ENCODE assay signal across 10 cellular contexts in the genomic region with DNA sequence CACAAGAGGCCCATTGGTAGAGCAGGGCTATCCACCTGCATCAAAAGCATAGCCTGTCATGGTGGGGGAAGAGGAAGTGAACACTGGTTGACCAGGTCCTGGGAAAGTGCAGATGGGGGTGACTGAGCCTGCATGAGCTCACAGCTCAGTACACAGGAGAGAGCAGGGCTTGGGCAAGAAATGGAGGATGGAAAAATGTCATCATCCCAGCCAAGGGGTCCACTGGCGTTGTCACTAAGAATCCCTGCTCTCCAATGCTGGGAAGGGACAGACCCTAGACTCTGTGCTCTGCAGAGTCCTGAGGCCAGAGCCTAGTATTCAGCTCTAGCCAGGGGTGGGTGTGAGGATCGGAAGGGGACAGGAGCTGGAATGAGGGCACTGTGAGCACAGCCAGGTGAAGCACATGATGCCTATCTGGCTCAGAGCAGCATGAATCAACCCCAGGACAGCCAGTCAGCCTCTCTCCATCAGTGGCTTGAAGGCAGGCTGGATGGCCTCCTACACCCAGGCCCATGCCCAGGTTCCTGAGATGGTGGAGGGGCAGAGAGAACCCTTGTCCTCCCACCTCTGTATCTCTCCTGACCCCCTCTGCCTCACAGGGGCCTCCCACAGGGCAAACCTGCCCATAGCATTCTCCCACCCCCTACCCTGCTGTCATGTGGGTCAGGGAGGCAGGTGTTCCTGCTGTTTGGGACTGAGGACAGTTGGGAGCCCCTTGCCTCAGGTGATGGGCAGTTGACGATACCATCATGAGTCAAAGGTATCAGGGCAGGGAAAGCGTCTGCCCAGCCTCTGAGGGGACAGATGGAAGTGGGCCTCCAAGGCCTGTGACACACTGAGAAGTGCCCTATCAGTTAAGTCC. TPM values are rescaled to one million over a fixed set of nuclear protein-coding genes. Genes with fewer than 3 reads are reported as not detected.
DNase-seq lines count a peak whose midpoint lies in the region; ATAC-seq and TF ChIP-seq lines count a peak whose summit lies in the region.
"Had no signal": no experiment of that assay in that cellular context is flagged by ENCODE, and none has a peak within 500 bp of the region (broad histone marks: within the 10 kb centered on the region; RNA-seq: fewer than 3 reads in every experiment).

No MANE protein-coding gene starts in this region.

- H4K20me1 ChIP-seq in DND-41 (ENCODE audit: insufficient read depth, low read length) (no peaks in the 10 kb centered on the region), GM23338 (replicated peaks; ENCODE audit: insufficient read depth) (peaks cover 13% of the 10 kb centered on the region)

- H3K27me3 Mint-ChIP-seq in GM23338 (ENCODE audit: insufficient read depth, low read depth, poor library complexity) (peaks cover 28% of the 10 kb centered on the region), glutamatergic neuron (ENCODE audit: unreplicated experiment) (peaks cover 17% of the 10 kb centered on the region)

- H3K36me3 Mint-ChIP-seq in GM23338 (ENCODE audit: low read depth) (no peaks in the 10 kb centered on the region; the same call in 2 of the 3 replicates), glutamatergic neuron (ENCODE audit: unreplicated experiment) (no peaks in the 10 kb centered on the region)

- H3K79me2 ChIP-seq in DND-41 (ENCODE audit: insufficient read depth, low read length) (peaks cover 31% of the 10 kb centered on the region; the same call in 1 of the 2 replicates), GM23338 (replicated peaks; ENCODE audit: insufficient read depth) (no peaks in the 10 kb centered on the region; the same call in 1 of the 2 replicates)

- DNase-seq in DND-41 = no peak
- DNase-seq in Peyer's patch = peak in 2 of 3 donors; percentile 67 to 68
- peak; percentile 7 for DNase-seq in iPS-NIHi7 (ENCODE audit: extremely low spot score)
- no peak for DNase-seq in midbrain (lab: John Stamatoyannopoulos, UW)
- no peak for DNase-seq in GM23338 (ENCODE audit: low spot score)
- no peak for DNase-seq in glutamatergic neuron
- DNase-seq: retina had no signal

- peak overlapping the region; percentile 11; the same call in 1 of the 2 replicates for H2AFZ ChIP-seq in DND-41 (ENCODE audit: low read depth, low read length)
- no peak overlapping the region for H2AFZ ChIP-seq in GM23338

- ATAC-seq in DND-41 (ENCODE audit: insufficient read depth, low read depth) (peak; percentile 37), GM21737 (IDR thresholded peaks at IDR 0.05; ENCODE audit: unreplicated experiment) (peak; percentile 37), HG02970 (IDR thresholded peaks at IDR 0.05; ENCODE audit: low FRiP score, unreplicated experiment) (no peak), GM23338 (no peak)
- ATAC-seq: Panc1 had no signal

- H3K4me3 ChIP-seq in DND-41 (ENCODE audit: low read depth in 1 of 2, low read length in 2 of 2) (peak overlapping the region in 1 of 2 experiments; percentile 46; a peak in 1 of 4 replicates), Peyer's patch (peak overlapping the region in 1 of 4 donors; percentile 27), GM23338 (no peak overlapping the region)

- H3K9me3 Mint-ChIP-seq in GM23338 = no peaks in the 10 kb centered on the region; the same call in 2 of the 3 replicates
- peaks cover 13% of the 10 kb centered on the region for H3K9me3 Mint-ChIP-seq in glutamatergic neuron (ENCODE audit: unreplicated experiment)

- H3F3A ChIP-seq in GM23338 (replicated peaks; ENCODE audit: low read depth) = peaks cover 3% of the 10 kb centered on the region; the same call in 1 of the 2 replicates

- H3K36me3 ChIP-seq in DND-41 (ENCODE audit: insufficient read depth, low read length) = peaks cover 32% of the 10 kb centered on the region
- H3K36me3 ChIP-seq in Peyer's patch = peaks cover 0 to 17% (median 0%) of the 10 kb centered on the region in 3 donors
- H3K36me3 ChIP-seq in GM23338 (ENCODE audit: insufficient read depth) = no peaks in the 10 kb centered on the region

- peak overlapping the region; percentile 65 for H3K9ac ChIP-seq in DND-41 (ENCODE audit: low read depth, low read length)

- TF ChIP-seq POLR2A in Peyer's patch (IDR thresholded peaks at IDR 0.05) = no peak

- H3K27ac ChIP-seq in DND-41 (ENCODE audit: low read length) (peak overlapping the region; percentile 99), Peyer's patch (peak overlapping the region in 3 of 4 donors; percentile 56 to 91 (median 60)), GM23338 (ENCODE audit: low read depth) (no peak overlapping the region)

- no peak overlapping the region for H3K27ac Mint-ChIP-seq in GM23338
- H3K27ac Mint-ChIP-seq in glutamatergic neuron (ENCODE audit: unreplicated experiment) = no peak overlapping the region

- H3K4me1 ChIP-seq in DND-41 (ENCODE audit: insufficient read depth, low read length) (peaks cover 62% of the 10 kb centered on the region), Peyer's patch (peaks cover 3 to 34% (median 30%) of the 10 kb centered on the region in 4 donors), GM23338 (ENCODE audit: insufficient read depth) (no peaks in the 10 kb centered on the region; the same call in 1 of the 2 replicates)

- H3K9me3 ChIP-seq in DND-41 (ENCODE audit: insufficient read depth, low read length, severe bottlenecking) (no peaks in the 10 kb centered on the region), Peyer's patch (no peaks in the 10 kb centered on the region)

- peak overlapping the region; percentile 61 for H3K4me2 ChIP-seq in DND-41 (ENCODE audit: insufficient read depth, low read length)
- H3K4me2 ChIP-seq in GM23338 = no peak overlapping the region

- peak; percentile 13 for TF ChIP-seq CTCF in DND-41 (IDR thresholded peaks at IDR 0.05; ENCODE audit: borderline replicate concordance, extremely low read depth, low read length, poor library complexity, severe bottlenecking)
- no peak for TF ChIP-seq CTCF in Peyer's patch (IDR thresholded peaks at IDR 0.05)
- no peak for TF ChIP-seq CTCF in GM23338 (conservative IDR thresholded peaks at IDR 0.05; ENCODE audit: low read depth in 2 of 2)
- TF ChIP-seq CTCF in glutamatergic neuron (IDR thresholded peaks at IDR 0.05; ENCODE audit: partially characterized antibody, unreplicated experiment) = no peak

- H3K4me3 Mint-ChIP-seq in GM23338 (no peak overlapping the region), glutamatergic neuron (ENCODE audit: unreplicated experiment) (no peak overlapping the region)

- H3K27me3 ChIP-seq in DND-41 (ENCODE audit: insufficient read depth, low read length, poor library complexity) (no peaks in the 10 kb centered on the region), Peyer's patch (no peaks in the 10 kb centered on the region), GM23338 (ENCODE audit: insufficient read depth) (no peaks in the 10 kb centered on the region)

- H3K4me1 Mint-ChIP-seq in GM23338 (peaks cover 23% of the 10 kb centered on the region), glutamatergic neuron (ENCODE audit: low read depth, unreplicated experiment) (peaks cover 11% of the 10 kb centered on the region)

- no peaks in the 10 kb centered on the region for H3K9me2 ChIP-seq in GM23338 (ENCODE audit: insufficient read depth)

TF ChIP-seq in GM23338, 12 proteins besides CTCF, POLR2A, EP300 and RAD21 (continues in another document):
- TF ChIP-seq EZH2phosphoT487 (IDR thresholded peaks at IDR 0.05; ENCODE audit: unreplicated experiment) (no peak), CREB1 (CRISPR knock-in tag; IDR thresholded peaks at IDR 0.05; ENCODE audit: low read depth) (no peak), STAT1 (IDR thresholded peaks at IDR 0.05; ENCODE audit: unreplicated experiment) (no peak), NANOG (IDR thresholded peaks at IDR 0.05; ENCODE audit: borderline replicate concordance) (no peak), POLR2AphosphoS5 (IDR thresholded peaks at IDR 0.05; ENCODE audit: low read depth) (no peak)
- TF ChIP-seq, protein P1, sequence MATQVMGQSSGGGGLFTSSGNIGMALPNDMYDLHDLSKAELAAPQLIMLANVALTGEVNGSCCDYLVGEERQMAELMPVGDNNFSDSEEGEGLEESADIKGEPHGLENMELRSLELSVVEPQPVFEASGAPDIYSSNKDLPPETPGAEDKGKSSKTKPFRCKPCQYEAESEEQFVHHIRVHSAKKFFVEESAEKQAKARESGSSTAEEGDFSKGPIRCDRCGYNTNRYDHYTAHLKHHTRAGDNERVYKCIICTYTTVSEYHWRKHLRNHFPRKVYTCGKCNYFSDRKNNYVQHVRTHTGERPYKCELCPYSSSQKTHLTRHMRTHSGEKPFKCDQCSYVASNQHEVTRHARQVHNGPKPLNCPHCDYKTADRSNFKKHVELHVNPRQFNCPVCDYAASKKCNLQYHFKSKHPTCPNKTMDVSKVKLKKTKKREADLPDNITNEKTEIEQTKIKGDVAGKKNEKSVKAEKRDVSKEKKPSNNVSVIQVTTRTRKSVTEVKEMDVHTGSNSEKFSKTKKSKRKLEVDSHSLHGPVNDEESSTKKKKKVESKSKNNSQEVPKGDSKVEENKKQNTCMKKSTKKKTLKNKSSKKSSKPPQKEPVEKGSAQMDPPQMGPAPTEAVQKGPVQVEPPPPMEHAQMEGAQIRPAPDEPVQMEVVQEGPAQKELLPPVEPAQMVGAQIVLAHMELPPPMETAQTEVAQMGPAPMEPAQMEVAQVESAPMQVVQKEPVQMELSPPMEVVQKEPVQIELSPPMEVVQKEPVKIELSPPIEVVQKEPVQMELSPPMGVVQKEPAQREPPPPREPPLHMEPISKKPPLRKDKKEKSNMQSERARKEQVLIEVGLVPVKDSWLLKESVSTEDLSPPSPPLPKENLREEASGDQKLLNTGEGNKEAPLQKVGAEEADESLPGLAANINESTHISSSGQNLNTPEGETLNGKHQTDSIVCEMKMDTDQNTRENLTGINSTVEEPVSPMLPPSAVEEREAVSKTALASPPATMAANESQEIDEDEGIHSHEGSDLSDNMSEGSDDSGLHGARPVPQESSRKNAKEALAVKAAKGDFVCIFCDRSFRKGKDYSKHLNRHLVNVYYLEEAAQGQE (IDR thresholded peaks at IDR 0.05; ENCODE audit: unreplicated experiment) = no peak
- TF ChIP-seq, protein P2, sequence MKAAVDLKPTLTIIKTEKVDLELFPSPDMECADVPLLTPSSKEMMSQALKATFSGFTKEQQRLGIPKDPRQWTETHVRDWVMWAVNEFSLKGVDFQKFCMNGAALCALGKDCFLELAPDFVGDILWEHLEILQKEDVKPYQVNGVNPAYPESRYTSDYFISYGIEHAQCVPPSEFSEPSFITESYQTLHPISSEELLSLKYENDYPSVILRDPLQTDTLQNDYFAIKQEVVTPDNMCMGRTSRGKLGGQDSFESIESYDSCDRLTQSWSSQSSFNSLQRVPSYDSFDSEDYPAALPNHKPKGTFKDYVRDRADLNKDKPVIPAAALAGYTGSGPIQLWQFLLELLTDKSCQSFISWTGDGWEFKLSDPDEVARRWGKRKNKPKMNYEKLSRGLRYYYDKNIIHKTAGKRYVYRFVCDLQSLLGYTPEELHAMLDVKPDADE (IDR thresholded peaks at IDR 0.05) = no peak

RNA-seq across cellular contexts. Expression of gene CTCF, which starts 13.8 kb away (rescaled TPM):
- total RNA-seq in Peyer's patch = 10 to 100 TPM; 35.3 to 59.4 (median 42.7) TPM
- total RNA-seq in GM23338 (2014; rRNA removed; shearing (Covaris generic)) = 64.5 and 81.0 TPM in 2 replicates
- 67.7 and 72.3 TPM in 2 replicates for polyA plus RNA-seq in GM23338 (2016; fragmentation: Nextera tagmentation; extraction: Ambion mirVana)
- total RNA-seq in glutamatergic neuron (ENCODE audit: unreplicated experiment) = 42.8 TPM

RNA-seq across cellular contexts. Expression of gene RIPOR1, which starts 19.9 kb away (rescaled TPM):
- total RNA-seq in Peyer's patch (10 to 100 TPM; 10.5 to 70.1 (median 42.5) TPM), glutamatergic neuron (ENCODE audit: unreplicated experiment) (191 TPM)
- total RNA-seq in GM23338 (2014; rRNA removed; shearing (Covaris generic)) = 7.4 and 22.4 TPM in 2 replicates
- 6.8 and 7.6 TPM in 2 replicates for polyA plus RNA-seq in GM23338 (2016; fragmentation: Nextera tagmentation; extraction: Ambion mirVana)

Comparison
In these comparisons a context has a peak if more than half of its experiments do, and no peak if none do; other contexts are left out.
1. ATAC-seq: peak in DND-41 (single experiment) and GM21737 (single experiment); none in HG02970 (single experiment) and GM23338 (single experiment).
2. DNase-seq: peak in Peyer's patch (2 of 3) and iPS-NIHi7 (single experiment); none in DND-41 (single experiment), midbrain (single experiment), GM23338 (single experiment) and glutamatergic neuron (single experiment).